1 cellular context compared by ENCODE assay signal in the genomic region with DNA sequence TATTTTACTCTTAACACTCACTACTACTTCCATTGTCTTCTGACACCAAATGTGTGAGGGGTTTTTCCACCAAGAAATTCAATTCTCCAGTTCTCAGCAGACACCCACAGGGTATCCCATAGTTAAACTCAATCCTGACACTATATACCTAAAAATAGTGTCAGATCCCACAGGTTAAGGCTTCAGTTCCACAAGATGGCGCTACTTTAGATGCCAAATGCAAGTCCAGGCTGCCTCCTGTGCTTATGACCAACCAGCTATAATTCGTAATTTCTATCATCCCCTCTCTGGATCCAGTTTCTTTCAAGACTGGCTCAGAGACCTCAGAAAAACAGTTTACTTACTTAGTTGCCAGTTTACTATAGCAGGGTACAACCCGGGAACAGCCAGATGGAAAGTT.
TF ChIP-seq lines count a peak whose summit lies in the region.

No MANE protein-coding gene starts in this region.

TF ChIP-seq in WTC11, 78 proteins besides CTCF, POLR2A, EP300 and RAD21 (continued from another document):
- no peak for TF ChIP-seq GRHL2 (CRISPR knock-in tag; IDR thresholded peaks at IDR 0.05; ENCODE audit: insufficient replicate concordance, severe bottlenecking)
- TF ChIP-seq, protein P1, sequence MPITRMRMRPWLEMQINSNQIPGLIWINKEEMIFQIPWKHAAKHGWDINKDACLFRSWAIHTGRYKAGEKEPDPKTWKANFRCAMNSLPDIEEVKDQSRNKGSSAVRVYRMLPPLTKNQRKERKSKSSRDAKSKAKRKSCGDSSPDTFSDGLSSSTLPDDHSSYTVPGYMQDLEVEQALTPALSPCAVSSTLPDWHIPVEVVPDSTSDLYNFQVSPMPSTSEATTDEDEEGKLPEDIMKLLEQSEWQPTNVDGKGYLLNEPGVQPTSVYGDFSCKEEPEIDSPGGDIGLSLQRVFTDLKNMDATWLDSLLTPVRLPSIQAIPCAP (CRISPR knock-in tag; IDR thresholded peaks at IDR 0.05) = no peak
